In genomic region chr11:38971141-38971540, GRCh38 we compare ENCODE assay signal across 22 cellular contexts.
"Had no signal": no experiment of that assay in that cellular context is flagged by ENCODE, and none has a peak within 500 bp of the region (broad histone marks: within the 10 kb centered on the region; RNA-seq: fewer than 3 reads in every experiment).

No MANE protein-coding gene starts in this region.

- H3K4me1 ChIP-seq: gastroesophageal sphincter, heart right ventricle, stomach had no signal

- DNase-seq: activated CD4-positive, alpha-beta T cell treated with anti-CD3 and anti-CD28 coated beads for 36 hours; activated CD4-positive, alpha-beta T cell treated with anti-CD3 and anti-CD28 coated beads, Interleukin-2, amount 50 U/mL, for 48 hours; activated naive CD4-positive, alpha-beta T cell treated with anti-CD3 and anti-CD28 coated beads for 36 hours; activated T-cell treated with anti-CD3 and anti-CD28 coated beads, Interleukin-2, amount 50 U/mL, for 24 hours; cerebellar nuclear complex; cortex of kidney; heart right ventricle; kidney glomerular epithelial cell; left ventricle myocardium superior; mucosa of descending colon; naive B cell; ovary; stimulated activated CD4-positive, alpha-beta T cell treated with anti-CD3 and anti-CD28 coated beads, Interleukin-4, amount 100 ng/mL, for 24 hours; stomach had no signal

- H3K9me3 Mint-ChIP-seq: activated naive CD4-positive, alpha-beta T cell treated with anti-CD3 and anti-CD28 coated beads for 36 hours; type B pancreatic cell had no signal

- H3K27ac ChIP-seq: gastroesophageal sphincter, heart right ventricle, ovary, stomach had no signal

- H3K4me1 Mint-ChIP-seq: activated CD4-positive, alpha-beta T cell treated with anti-CD3 and anti-CD28 coated beads for 36 hours; memory B cell; naive B cell; stimulated activated effector memory CD8-positive, alpha-beta T cell treated with anti-CD3 and anti-CD28 coated beads, Interleukin-12 subunit alpha, Interleukin-12 subunit beta, amount 100 ng/mL, for 72 hours; WTC11 had no signal

- H3K27me3 ChIP-seq: gastroesophageal sphincter, heart right ventricle, ovary, stomach had no signal

- H3K27ac Mint-ChIP-seq: activated CD4-positive, alpha-beta T cell treated with anti-CD3 and anti-CD28 coated beads for 36 hours; activated naive CD4-positive, alpha-beta T cell treated with anti-CD3 and anti-CD28 coated beads for 36 hours; activated T-cell treated with anti-CD3 and anti-CD28 coated beads, Interleukin-2, amount 50 U/mL, for 24 hours; activated T-helper 2 cell treated with anti-CD3 and anti-CD28 coated beads, Interferon-gamma antibody, Interleukin-2, Interleukin-4, amounts not matched to agents 10 μg/mL and 5 μg/mL and 100 μg/mL, durations not matched to agents 14 hours and 24 hours and 36 hours; memory B cell; stimulated activated effector memory CD8-positive, alpha-beta T cell treated with anti-CD3 and anti-CD28 coated beads, Interleukin-12 subunit alpha, Interleukin-12 subunit beta, amount 100 ng/mL, for 72 hours; T-helper 2 cell treated with Interferon-gamma antibody and Interleukin-4, amounts not matched to agents 5 μg/mL and 100 μg/mL, for 36 hours; type B pancreatic cell; WTC11 had no signal

- ATAC-seq: activated CD4-positive, alpha-beta T cell treated with anti-CD3 and anti-CD28 coated beads for 36 hours; gastroesophageal sphincter; heart right ventricle; left ventricle myocardium superior; mucosa of descending colon; sciatic nerve; stimulated activated effector memory CD8-positive, alpha-beta T cell treated with anti-CD3 and anti-CD28 coated beads, Interleukin-12 subunit alpha, Interleukin-12 subunit beta, amount 100 ng/mL, for 72 hours; WTC11 had no signal

- H3K4me3 Mint-ChIP-seq: activated CD4-positive, alpha-beta T cell treated with anti-CD3 and anti-CD28 coated beads for 36 hours; activated naive CD4-positive, alpha-beta T cell treated with anti-CD3 and anti-CD28 coated beads for 36 hours; activated T-cell treated with anti-CD3 and anti-CD28 coated beads, Interleukin-2, amount 50 U/mL, for 24 hours; memory B cell; naive B cell; stimulated activated effector memory CD8-positive, alpha-beta T cell treated with anti-CD3 and anti-CD28 coated beads, Interleukin-12 subunit alpha, Interleukin-12 subunit beta, amount 100 ng/mL, for 72 hours; T-helper 2 cell treated with Interferon-gamma antibody and Interleukin-4, amounts not matched to agents 5 μg/mL and 100 μg/mL, for 36 hours; type B pancreatic cell; WTC11 had no signal

- H3K36me3 Mint-ChIP-seq: memory B cell; naive B cell; stimulated activated effector memory CD8-positive, alpha-beta T cell treated with anti-CD3 and anti-CD28 coated beads, Interleukin-12 subunit alpha, Interleukin-12 subunit beta, amount 100 ng/mL, for 72 hours; type B pancreatic cell had no signal

- H3K27me3 Mint-ChIP-seq: activated CD4-positive, alpha-beta T cell treated with anti-CD3 and anti-CD28 coated beads for 36 hours; activated T-cell treated with anti-CD3 and anti-CD28 coated beads, Interleukin-2, amount 50 U/mL, for 24 hours; memory B cell; naive B cell; type B pancreatic cell had no signal
